10 cellular contexts compared by ENCODE assay signal in genomic region chr18:36668349-36668748, GRCh38.
"Had no signal": no experiment of that assay in that cellular context is flagged by ENCODE, and none has a peak within 500 bp of the region (broad histone marks: within the 10 kb centered on the region; RNA-seq: fewer than 3 reads in every experiment).

No MANE protein-coding gene starts in this region.

- FAIRE-seq: H1, H54 had no signal

- DNase-seq: H9, HCEC 1CT, HFFc6, IMR-90, KG1 had no signal

- H3K4me3 Mint-ChIP-seq: GM23338, H9, HFFc6 had no signal

- H3K4me3 ChIP-seq: GM23338, K562 had no signal

- H3K9me3 Mint-ChIP-seq: GM23338, H9, HFFc6 had no signal

- H3K27ac ChIP-seq: HL-60 had no signal

- H3K27ac Mint-ChIP-seq: GM23338, H9, HFFc6 had no signal

- ATAC-seq: GM23338, K562 had no signal
